Comparison of ENCODE assay signal across 32 cellular contexts in genomic region chr10:86106616-86107015, GRCh38.
"Had no signal": no experiment of that assay in that cellular context is flagged by ENCODE, and none has a peak within 500 bp of the region (broad histone marks: within the 10 kb centered on the region; RNA-seq: fewer than 3 reads in every experiment).

No MANE protein-coding gene starts in this region.

- H3K4me1 ChIP-seq: esophagus squamous epithelium, gastroesophageal sphincter had no signal

- H3K27me3 ChIP-seq: brain microvascular endothelial cell, esophagus squamous epithelium, gastroesophageal sphincter had no signal

- H3K27ac ChIP-seq: brain microvascular endothelial cell, epithelial cell of prostate, esophagus squamous epithelium, gastroesophageal sphincter, WERI-Rb-1 had no signal

- H3K36me3 ChIP-seq: brain microvascular endothelial cell, esophagus squamous epithelium, gastroesophageal sphincter, WERI-Rb-1 had no signal

- H3K36me3 Mint-ChIP-seq: activated naive CD8-positive, alpha-beta T cell had no signal

- H3K4me3 Mint-ChIP-seq: activated B cell treated with CpG ODN at 0.5 μM for 24 hours; activated CD8-positive, alpha-beta T cell treated with anti-CD3 and anti-CD28 coated beads for 36 hours; activated naive CD8-positive, alpha-beta T cell; activated T-cell treated with anti-CD3 and anti-CD28 coated beads, Interleukin-2, amount 50 U/mL, for 4 hours; activated T-helper 17 cell treated with anti-CD3 and anti-CD28 coated beads, Interleukin-2, amount 50 U/mL, for 72 hours; effector memory CD8-positive, alpha-beta T cell; T-helper 17 cell; T-helper 2 cell treated with Interferon-gamma antibody and Interleukin-4, amounts not matched to agents 5 μg/mL and 100 μg/mL, for 36 hours had no signal

- H3K9me3 Mint-ChIP-seq: activated B cell treated with CpG ODN at 0.5 μM for 24 hours; activated CD8-positive, alpha-beta T cell treated with anti-CD3 and anti-CD28 coated beads for 36 hours; activated T-cell treated with anti-CD3 and anti-CD28 coated beads, Interleukin-2, amount 50 U/mL, for 4 hours; activated T-helper 17 cell treated with anti-CD3 and anti-CD28 coated beads, Interleukin-2, amount 50 U/mL, for 72 hours; effector memory CD8-positive, alpha-beta T cell; T-helper 2 cell treated with Interferon-gamma antibody and Interleukin-4, amounts not matched to agents 5 μg/mL and 100 μg/mL, for 36 hours had no signal

- H3K9me3 ChIP-seq: esophagus squamous epithelium, gastroesophageal sphincter had no signal

- H3K4me1 Mint-ChIP-seq: activated B cell treated with CpG ODN at 0.5 μM for 24 hours; activated T-helper 17 cell treated with anti-CD3 and anti-CD28 coated beads, Interleukin-2, amount 50 U/mL, for 72 hours; T-helper 17 cell had no signal

- H3K4me3 ChIP-seq: esophagus squamous epithelium, gastroesophageal sphincter had no signal

- DNase-seq: activated B cell treated with CpG ODN at 0.5 μM for 24 hours; activated CD4-positive, alpha-beta T cell treated with anti-CD3 and anti-CD28 coated beads for 48 hours; activated CD4-positive, alpha-beta T cell treated with anti-CD3 and anti-CD28 coated beads, Interleukin-2, amount 50 U/mL, for 1 hour; activated CD4-positive, alpha-beta T cell treated with anti-CD3 and anti-CD28 coated beads, Interleukin-2, amount 50 U/mL, for 48 hours; activated CD8-positive, alpha-beta memory T cell treated with anti-CD3 and anti-CD28 coated beads for 24 hours; activated CD8-positive, alpha-beta T cell treated with anti-CD3 and anti-CD28 coated beads for 36 hours; activated effector memory CD4-positive, alpha-beta T cell treated with Interleukin-2 at 50 U/mL for 16 hours; activated gamma-delta T cell treated with Interleukin-2 at 50 U/mL for 16 hours; activated naive CD4-positive, alpha-beta T cell treated with anti-CD3 and anti-CD28 coated beads, Interleukin-2, amount 50 U/mL, for 16 hours; activated naive CD4-positive, alpha-beta T cell treated with Interleukin-2 at 50 U/mL for 16 hours; activated T-cell treated with anti-CD3 and anti-CD28 coated beads, Interleukin-2, amount 50 U/mL, for 4 hours; amniotic stem cell; anterior cingulate cortex; brain microvascular endothelial cell; central memory CD4-positive, alpha-beta T cell; cerebellar nuclear complex; cortex of kidney; dermis blood vessel endothelial cell; effector CD4-positive, alpha-beta T cell; effector memory CD8-positive, alpha-beta T cell; esophagus squamous epithelium; foreskin melanocyte; T-helper 1 cell; T-helper 17 cell; T1000; WERI-Rb-1 had no signal

- H3K27ac Mint-ChIP-seq: activated B cell treated with CpG ODN at 0.5 μM for 24 hours; activated CD8-positive, alpha-beta T cell treated with anti-CD3 and anti-CD28 coated beads for 36 hours; activated naive CD8-positive, alpha-beta T cell; activated T-helper 17 cell treated with anti-CD3 and anti-CD28 coated beads, Interleukin-2, amount 50 U/mL, for 72 hours; effector memory CD8-positive, alpha-beta T cell; T-helper 17 cell; T-helper 2 cell treated with Interferon-gamma antibody and Interleukin-4, amounts not matched to agents 5 μg/mL and 100 μg/mL, for 36 hours had no signal

- ATAC-seq: activated CD4-positive, CD25-positive, alpha-beta regulatory T cell treated with anti-CD3 and anti-CD28 coated beads, Interleukin-2, amount 50 U/mL, for 24 hours; activated CD8-positive, alpha-beta T cell treated with anti-CD3 and anti-CD28 coated beads for 36 hours; activated T-cell treated with anti-CD3 and anti-CD28 coated beads, Interleukin-2, amount 50 U/mL, for 4 hours; activated T-helper 17 cell treated with anti-CD3 and anti-CD28 coated beads, Interleukin-2, amount 50 U/mL, for 72 hours; effector memory CD8-positive, alpha-beta T cell; gastroesophageal sphincter; T-helper 17 cell had no signal

- H3K27me3 Mint-ChIP-seq: activated CD8-positive, alpha-beta T cell treated with anti-CD3 and anti-CD28 coated beads for 36 hours; activated naive CD8-positive, alpha-beta T cell; activated T-helper 17 cell treated with anti-CD3 and anti-CD28 coated beads, Interleukin-2, amount 50 U/mL, for 72 hours; T-helper 17 cell had no signal
